ENCODE assay signal across 2 cellular contexts in genomic region chr12:109725321-109726105, GRCh38.
TF ChIP-seq lines count a peak whose summit lies in the region.

No MANE protein-coding gene starts in this region.

TF ChIP-seq in SK-N-SH, 30 proteins besides CTCF, POLR2A, EP300 and RAD21 (continued from another document):
- TF ChIP-seq, protein P1, sequence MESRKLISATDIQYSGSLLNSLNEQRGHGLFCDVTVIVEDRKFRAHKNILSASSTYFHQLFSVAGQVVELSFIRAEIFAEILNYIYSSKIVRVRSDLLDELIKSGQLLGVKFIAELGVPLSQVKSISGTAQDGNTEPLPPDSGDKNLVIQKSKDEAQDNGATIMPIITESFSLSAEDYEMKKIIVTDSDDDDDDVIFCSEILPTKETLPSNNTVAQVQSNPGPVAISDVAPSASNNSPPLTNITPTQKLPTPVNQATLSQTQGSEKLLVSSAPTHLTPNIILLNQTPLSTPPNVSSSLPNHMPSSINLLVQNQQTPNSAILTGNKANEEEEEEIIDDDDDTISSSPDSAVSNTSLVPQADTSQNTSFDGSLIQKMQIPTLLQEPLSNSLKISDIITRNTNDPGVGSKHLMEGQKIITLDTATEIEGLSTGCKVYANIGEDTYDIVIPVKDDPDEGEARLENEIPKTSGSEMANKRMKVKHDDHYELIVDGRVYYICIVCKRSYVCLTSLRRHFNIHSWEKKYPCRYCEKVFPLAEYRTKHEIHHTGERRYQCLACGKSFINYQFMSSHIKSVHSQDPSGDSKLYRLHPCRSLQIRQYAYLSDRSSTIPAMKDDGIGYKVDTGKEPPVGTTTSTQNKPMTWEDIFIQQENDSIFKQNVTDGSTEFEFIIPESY (IDR thresholded peaks at IDR 0.05; ENCODE audit: borderline replicate concordance, low read depth): no peak
- TF ChIP-seq FOSL2 (IDR thresholded peaks at IDR 0.05; ENCODE audit: borderline replicate concordance, low read depth) (no peak), RCOR1 (IDR thresholded peaks at IDR 0.05; ENCODE audit: low read length) (no peak), NFIC (IDR thresholded peaks at IDR 0.05; ENCODE audit: borderline replicate concordance) (no peak), ELF1 (IDR thresholded peaks at IDR 0.05) (no peak), POLR2AphosphoS5 (IDR thresholded peaks at IDR 0.05; ENCODE audit: low read depth, low read length) (no peak), CHD2 (IDR thresholded peaks at IDR 0.05; ENCODE audit: low read length, partially characterized antibody) (no peak), JUND (IDR thresholded peaks at IDR 0.05) (no peak)
- TF ChIP-seq, protein P2, sequence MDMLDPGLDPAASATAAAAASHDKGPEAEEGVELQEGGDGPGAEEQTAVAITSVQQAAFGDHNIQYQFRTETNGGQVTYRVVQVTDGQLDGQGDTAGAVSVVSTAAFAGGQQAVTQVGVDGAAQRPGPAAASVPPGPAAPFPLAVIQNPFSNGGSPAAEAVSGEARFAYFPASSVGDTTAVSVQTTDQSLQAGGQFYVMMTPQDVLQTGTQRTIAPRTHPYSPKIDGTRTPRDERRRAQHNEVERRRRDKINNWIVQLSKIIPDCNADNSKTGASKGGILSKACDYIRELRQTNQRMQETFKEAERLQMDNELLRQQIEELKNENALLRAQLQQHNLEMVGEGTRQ (IDR thresholded peaks at IDR 0.05; ENCODE audit: borderline replicate concordance, low read depth, low read length): no peak

TF ChIP-seq in SK-N-SH treated with all-trans-retinoic acid at 6 μM for 48 hours, 23 proteins besides CTCF, POLR2A, EP300 and RAD21 (continued from another document):
- TF ChIP-seq, protein P3, sequence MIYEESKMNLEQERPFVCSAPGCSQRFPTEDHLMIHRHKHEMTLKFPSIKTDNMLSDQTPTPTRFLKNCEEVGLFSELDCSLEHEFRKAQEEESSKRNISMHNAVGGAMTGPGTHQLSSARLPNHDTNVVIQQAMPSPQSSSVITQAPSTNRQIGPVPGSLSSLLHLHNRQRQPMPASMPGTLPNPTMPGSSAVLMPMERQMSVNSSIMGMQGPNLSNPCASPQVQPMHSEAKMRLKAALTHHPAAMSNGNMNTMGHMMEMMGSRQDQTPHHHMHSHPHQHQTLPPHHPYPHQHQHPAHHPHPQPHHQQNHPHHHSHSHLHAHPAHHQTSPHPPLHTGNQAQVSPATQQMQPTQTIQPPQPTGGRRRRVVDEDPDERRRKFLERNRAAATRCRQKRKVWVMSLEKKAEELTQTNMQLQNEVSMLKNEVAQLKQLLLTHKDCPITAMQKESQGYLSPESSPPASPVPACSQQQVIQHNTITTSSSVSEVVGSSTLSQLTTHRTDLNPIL (CRISPR knock-in tag; IDR thresholded peaks at IDR 0.05; ENCODE audit: low read depth): no peak
- no peak for TF ChIP-seq TSHZ2 (CRISPR knock-in tag; IDR thresholded peaks at IDR 0.05)
- TF ChIP-seq PPARA (CRISPR knock-in tag; IDR thresholded peaks at IDR 0.05; ENCODE audit: borderline replicate concordance): no peak
- no peak for TF ChIP-seq ZFP30 (CRISPR knock-in tag; IDR thresholded peaks at IDR 0.05)
- no peak for TF ChIP-seq PATZ1 (CRISPR knock-in tag; IDR thresholded peaks at IDR 0.05; ENCODE audit: borderline replicate concordance)
- no peak for TF ChIP-seq TOX (CRISPR knock-in tag; IDR thresholded peaks at IDR 0.05; ENCODE audit: borderline replicate concordance)
- TF ChIP-seq RARB (CRISPR knock-in tag; IDR thresholded peaks at IDR 0.05): no peak
